18 cellular contexts compared by ENCODE assay signal in genomic region chr5:76476639-76477038, GRCh38.
"Had no signal": no experiment of that assay in that cellular context is flagged by ENCODE, and none has a peak within 500 bp of the region (broad histone marks: within the 10 kb centered on the region; RNA-seq: fewer than 3 reads in every experiment).

No MANE protein-coding gene starts in this region.

- H3K27ac ChIP-seq: adrenal gland, cardiac muscle cell, foreskin keratinocyte, neutrophil, parathyroid adenoma, sigmoid colon, thyroid gland had no signal

- H3K4me3 Mint-ChIP-seq: activated CD4-positive, alpha-beta T cell treated with anti-CD3 and anti-CD28 coated beads for 36 hours; activated CD8-positive, alpha-beta T cell treated with anti-CD3 and anti-CD28 coated beads for 36 hours; activated naive CD4-positive, alpha-beta T cell treated with anti-CD3 and anti-CD28 coated beads, Interleukin-2, amount 10 ng/mL, durations not matched to agents 7 days and 5 days; activated T-helper 1 cell treated with anti-CD3 and anti-CD28 coated beads, Interleukin-12 subunit alpha, Interleukin-12 subunit beta, Interleukin-2, Interleukin-4 antibody, amounts not matched to agents 30 ng/mL and 10 ng/mL and 1 ng/mL, durations not matched to agents 14 hours and 24 hours and 36 hours; stimulated activated memory B cell treated with anti-CD40 and anti-IgM and Interleukin-4, amounts not matched to agents 10 μg/mL and 1 μg/mL and 100 μg/mL, for 72 hours had no signal

- ATAC-seq: activated CD4-positive, alpha-beta T cell treated with anti-CD3 and anti-CD28 coated beads for 36 hours; activated CD8-positive, alpha-beta T cell treated with anti-CD3 and anti-CD28 coated beads for 36 hours; foreskin keratinocyte; stimulated activated memory B cell treated with anti-CD40 and anti-IgM and Interleukin-4, amounts not matched to agents 10 μg/mL and 1 μg/mL and 100 μg/mL, for 72 hours had no signal

- H3K4me3 ChIP-seq: adrenal gland, cardiac muscle cell, sigmoid colon, thyroid gland had no signal

- DNase-seq: activated CD4-positive, alpha-beta T cell treated with anti-CD3 and anti-CD28 coated beads for 36 hours; activated CD8-positive, alpha-beta T cell treated with anti-CD3 and anti-CD28 coated beads for 36 hours; activated naive CD4-positive, alpha-beta T cell treated with anti-CD3 and anti-CD28 coated beads, Interleukin-2, amount 10 ng/mL, durations not matched to agents 7 days and 5 days; adrenal gland; effector CD4-positive, alpha-beta T cell; foreskin keratinocyte; glutamatergic neuron; kidney glomerular epithelial cell; sigmoid colon; SK-N-SH; stimulated activated CD4-positive, alpha-beta T cell treated with anti-CD3 and anti-CD28 coated beads, Interleukin-12 subunit alpha, Interleukin-12 subunit beta, amount 100 ng/mL, for 4 hours; T-helper 1 cell; thyroid gland had no signal

- H3K4me1 ChIP-seq: adrenal gland, foreskin keratinocyte, sigmoid colon had no signal

- H3K36me3 Mint-ChIP-seq: stimulated activated memory B cell treated with anti-CD40 and anti-IgM and Interleukin-4, amounts not matched to agents 10 μg/mL and 1 μg/mL and 100 μg/mL, for 72 hours had no signal

- H3K27ac Mint-ChIP-seq: stimulated activated memory B cell treated with anti-CD40 and anti-IgM and Interleukin-4, amounts not matched to agents 10 μg/mL and 1 μg/mL and 100 μg/mL, for 72 hours had no signal

- H3K9me3 Mint-ChIP-seq: activated CD8-positive, alpha-beta T cell treated with anti-CD3 and anti-CD28 coated beads for 36 hours; activated naive CD4-positive, alpha-beta T cell treated with anti-CD3 and anti-CD28 coated beads, Interleukin-2, amount 10 ng/mL, durations not matched to agents 7 days and 5 days; stimulated activated memory B cell treated with anti-CD40 and anti-IgM and Interleukin-4, amounts not matched to agents 10 μg/mL and 1 μg/mL and 100 μg/mL, for 72 hours had no signal

- H2AFZ ChIP-seq: parathyroid adenoma had no signal

- H3K9me2 ChIP-seq: SK-N-SH had no signal

- H3K9me3 ChIP-seq: adrenal gland, neutrophil, sigmoid colon, SK-N-SH, thyroid gland had no signal

- H3K27me3 ChIP-seq: adrenal gland, cardiac muscle cell, foreskin keratinocyte, neutrophil, sigmoid colon, thyroid gland had no signal

- H3K4me2 ChIP-seq: SK-N-SH had no signal

- H3K27me3 Mint-ChIP-seq: activated CD4-positive, alpha-beta T cell treated with anti-CD3 and anti-CD28 coated beads for 36 hours; activated CD8-positive, alpha-beta T cell treated with anti-CD3 and anti-CD28 coated beads for 36 hours; activated naive CD4-positive, alpha-beta T cell treated with anti-CD3 and anti-CD28 coated beads, Interleukin-2, amount 10 ng/mL, durations not matched to agents 7 days and 5 days; stimulated activated memory B cell treated with anti-CD40 and anti-IgM and Interleukin-4, amounts not matched to agents 10 μg/mL and 1 μg/mL and 100 μg/mL, for 72 hours had no signal

- H3K36me3 ChIP-seq: adrenal gland, cardiac muscle cell, neutrophil, sigmoid colon, thyroid gland had no signal
